Comparison of ENCODE assay signal across 1 cellular context in the genomic region with DNA sequence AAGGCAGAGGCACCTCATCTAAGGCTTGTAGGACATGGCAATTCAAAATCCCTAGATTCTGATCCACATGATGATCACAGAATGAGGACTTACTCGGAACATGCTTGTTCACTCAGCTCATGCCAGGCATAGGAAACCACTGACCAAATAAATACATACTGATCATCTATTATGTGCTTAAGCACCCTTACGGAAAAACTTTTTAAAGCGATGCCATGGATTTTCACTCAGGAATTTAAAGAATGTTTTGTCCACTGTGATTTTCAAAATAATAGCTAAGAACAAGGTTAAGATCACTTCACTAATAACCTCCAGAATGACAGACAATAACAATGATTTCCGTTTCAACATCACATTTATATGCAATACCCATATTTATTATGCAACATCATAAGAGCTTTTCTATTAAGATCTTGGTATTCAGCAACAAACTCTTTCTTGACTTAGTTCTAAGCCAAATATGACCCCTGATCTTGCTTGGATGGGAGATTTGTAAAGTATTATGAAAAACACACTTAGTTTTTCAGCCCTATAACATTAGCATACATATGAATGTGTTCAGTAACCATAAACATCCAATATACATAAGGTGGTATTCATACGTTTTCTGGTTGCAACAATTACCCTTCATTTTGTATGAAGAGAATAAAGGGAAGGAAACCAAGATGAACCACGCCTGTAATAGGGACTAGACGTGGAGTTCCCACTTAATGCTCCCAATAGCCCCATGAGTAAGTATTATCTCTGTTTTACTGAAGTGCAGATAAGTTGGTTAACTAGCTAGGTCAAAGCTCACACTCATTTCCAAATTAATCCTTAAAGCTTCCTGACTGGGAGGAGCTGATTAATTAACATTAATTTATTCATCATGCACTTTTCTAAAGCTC.
TF ChIP-seq lines count a peak whose summit lies in the region.

No MANE protein-coding gene starts in this region.

TF ChIP-seq in HepG2, 621 proteins besides CTCF, POLR2A, EP300 and RAD21 (continued from another document):
- TF ChIP-seq ZNF280B (CRISPR knock-in tag; IDR thresholded peaks at IDR 0.05; ENCODE audit: borderline replicate concordance), result no peak
